9 cellular contexts compared by ENCODE assay signal in genomic region chr2:152466925-152467676, GRCh38.
DNase-seq lines count a peak whose midpoint lies in the region; ATAC-seq and TF ChIP-seq lines count a peak whose summit lies in the region.
"Had no signal": no experiment of that assay in that cellular context is flagged by ENCODE, and none has a peak within 500 bp of the region (broad histone marks: within the 10 kb centered on the region; RNA-seq: fewer than 3 reads in every experiment).

No MANE protein-coding gene starts in this region.

- in situ Hi-C loops in gastrocnemius medialis (cut with MboI; ENCODE audit: low sequenced_read_pairs in 4 of 4), result no loop called here

- H3K27me3 Mint-ChIP-seq in IgD-negative memory B cell, result no peaks in the 10 kb centered on the region
- H3K27me3 Mint-ChIP-seq in stimulated activated naive CD8-positive, alpha-beta T cell treated with anti-CD3 and anti-CD28 coated beads, Interleukin-15, amount 100 ng/mL, for 72 hours, result peaks cover 20% of the 10 kb centered on the region

- H3K4me3 ChIP-seq in dorsolateral prefrontal cortex (peak overlapping the region in 17 of 59 donors; percentile 0 to 40 (median 9)), gastrocnemius medialis (peak overlapping the region; percentile 8 to 41 (median 38))

- no peaks in the 10 kb centered on the region for H3K36me3 ChIP-seq in gastrocnemius medialis

- H3K9me3 ChIP-seq in gastrocnemius medialis, result no peaks in the 10 kb centered on the region

- peak overlapping the region; percentile 84 to 100 (median 97) for H3K27ac ChIP-seq in dorsolateral prefrontal cortex
- H3K27ac ChIP-seq in gastrocnemius medialis, result peak overlapping the region; percentile 89 to 91 (median 90)

- intact Hi-C loops in dorsolateral prefrontal cortex (cut with DNase I) (loop anchor here in 1 of 2 donors (5.0 kb wide), 2 partner anchors 130 to 155 kb away; partner anchors contain the start of gene FMNL2), gastrocnemius medialis (cut with DNase I; ENCODE audit: low total_unique reads) (loop anchor here (5.0 kb wide), 2 partner anchors 105 to 150 kb away; no protein-coding TSS in a partner anchor)

- peak; percentile 14 to 42 for TF ChIP-seq POLR2A in gastrocnemius medialis (IDR thresholded peaks at IDR 0.05)

- peaks cover 21 to 43% (median 42%) of the 10 kb centered on the region in 3 donors for H3K4me1 Mint-ChIP-seq in IgD-negative memory B cell
- peaks cover 8% of the 10 kb centered on the region for H3K4me1 Mint-ChIP-seq in stimulated activated naive CD8-positive, alpha-beta T cell treated with anti-CD3 and anti-CD28 coated beads, Interleukin-15, amount 100 ng/mL, for 72 hours

- peak; percentile 39 for DNase-seq in Daoy (ENCODE audit: low read depth)
- peak in 1 of 10 donors; percentile 51 for DNase-seq in dorsolateral prefrontal cortex
- peak; percentile 70 for DNase-seq in gastrocnemius medialis
- no peak for DNase-seq in stimulated activated naive CD8-positive, alpha-beta T cell treated with anti-CD3 and anti-CD28 coated beads, Interleukin-15, amount 100 ng/mL, for 72 hours
- no peak for DNase-seq in retina
- no peak for DNase-seq in activated CD4-positive, alpha-beta T cell treated with anti-CD3 and anti-CD28 coated beads, Interleukin-2, amount 50 U/mL, for 1 hour
- DNase-seq: activated naive CD8-positive, alpha-beta T cell treated with anti-CD3 and anti-CD28 coated beads, Interleukin-2, amount 10 ng/mL, durations not matched to agents 7 days and 5 days had no signal

- H3K9me3 Mint-ChIP-seq in IgD-negative memory B cell, result no peaks in the 10 kb centered on the region
- H3K9me3 Mint-ChIP-seq in stimulated activated naive CD8-positive, alpha-beta T cell treated with anti-CD3 and anti-CD28 coated beads, Interleukin-15, amount 100 ng/mL, for 72 hours, result no peaks in the 10 kb centered on the region
- H3K9me3 Mint-ChIP-seq: activated naive CD8-positive, alpha-beta T cell treated with anti-CD3 and anti-CD28 coated beads, Interleukin-2, amount 10 ng/mL, durations not matched to agents 7 days and 5 days had no signal

- peak overlapping the region in 2 of 3 donors; percentile 28 to 36 for H3K27ac Mint-ChIP-seq in IgD-negative memory B cell
- H3K27ac Mint-ChIP-seq in stimulated activated naive CD8-positive, alpha-beta T cell treated with anti-CD3 and anti-CD28 coated beads, Interleukin-15, amount 100 ng/mL, for 72 hours, result no peak overlapping the region
- H3K27ac Mint-ChIP-seq: activated naive CD8-positive, alpha-beta T cell treated with anti-CD3 and anti-CD28 coated beads, Interleukin-2, amount 10 ng/mL, durations not matched to agents 7 days and 5 days had no signal

- ATAC-seq in GM21526 (IDR thresholded peaks at IDR 0.05; ENCODE audit: low FRiP score, unreplicated experiment) (peak; percentile 90), gastrocnemius medialis (peak; percentile 77 to 78)
- no peak for ATAC-seq in stimulated activated naive CD8-positive, alpha-beta T cell treated with anti-CD3 and anti-CD28 coated beads, Interleukin-15, amount 100 ng/mL, for 72 hours

- H3K4me3 Mint-ChIP-seq in IgD-negative memory B cell, result peak overlapping the region; percentile 2 to 86 (median 70)
- no peak overlapping the region for H3K4me3 Mint-ChIP-seq in stimulated activated naive CD8-positive, alpha-beta T cell treated with anti-CD3 and anti-CD28 coated beads, Interleukin-15, amount 100 ng/mL, for 72 hours
- H3K4me3 Mint-ChIP-seq: activated naive CD8-positive, alpha-beta T cell treated with anti-CD3 and anti-CD28 coated beads, Interleukin-2, amount 10 ng/mL, durations not matched to agents 7 days and 5 days had no signal

- no peaks in the 10 kb centered on the region for H3K36me3 Mint-ChIP-seq in IgD-negative memory B cell
- H3K36me3 Mint-ChIP-seq: activated naive CD8-positive, alpha-beta T cell treated with anti-CD3 and anti-CD28 coated beads, Interleukin-2, amount 10 ng/mL, durations not matched to agents 7 days and 5 days had no signal

- no peak for TF ChIP-seq CTCF in dorsolateral prefrontal cortex (IDR thresholded peaks at IDR 0.05 in 54 of 56, conservative IDR thresholded peaks at IDR 0.05 in 2 of 56; ENCODE audit: low read depth in 1 of 56, partially characterized antibody in 56 of 56)
- TF ChIP-seq CTCF in gastrocnemius medialis (IDR thresholded peaks at IDR 0.05 in 4 of 5, conservative IDR thresholded peaks at IDR 0.05 in 1 of 5), result no peak

- H3K27me3 ChIP-seq in dorsolateral prefrontal cortex (no peaks in the 10 kb centered on the region), gastrocnemius medialis (no peaks in the 10 kb centered on the region)

- H3K4me1 ChIP-seq in gastrocnemius medialis, result peaks cover 96 to 100% of the 10 kb centered on the region in 2 donors

Comparison
In these comparisons a context has a peak if more than half of its experiments do, and no peak if none do; other contexts are left out.
1. DNase-seq: peak in Daoy (single experiment) and gastrocnemius medialis (2 of 2); none in stimulated activated naive CD8-positive, alpha-beta T cell treated with anti-CD3 and anti-CD28 coated beads, Interleukin-15, amount 100 ng/mL, for 72 hours (0 of 2), retina (single experiment) and activated CD4-positive, alpha-beta T cell treated with anti-CD3 and anti-CD28 coated beads, Interleukin-2, amount 50 U/mL, for 1 hour (single experiment).
2. H3K27ac Mint-ChIP-seq: peak in IgD-negative memory B cell (2 of 3); none in stimulated activated naive CD8-positive, alpha-beta T cell treated with anti-CD3 and anti-CD28 coated beads, Interleukin-15, amount 100 ng/mL, for 72 hours (0 of 2).
3. H3K4me3 Mint-ChIP-seq: peak in IgD-negative memory B cell (4 of 4); none in stimulated activated naive CD8-positive, alpha-beta T cell treated with anti-CD3 and anti-CD28 coated beads, Interleukin-15, amount 100 ng/mL, for 72 hours (0 of 2).